ENCODE assay signal across 9 cellular contexts in the genomic region with DNA sequence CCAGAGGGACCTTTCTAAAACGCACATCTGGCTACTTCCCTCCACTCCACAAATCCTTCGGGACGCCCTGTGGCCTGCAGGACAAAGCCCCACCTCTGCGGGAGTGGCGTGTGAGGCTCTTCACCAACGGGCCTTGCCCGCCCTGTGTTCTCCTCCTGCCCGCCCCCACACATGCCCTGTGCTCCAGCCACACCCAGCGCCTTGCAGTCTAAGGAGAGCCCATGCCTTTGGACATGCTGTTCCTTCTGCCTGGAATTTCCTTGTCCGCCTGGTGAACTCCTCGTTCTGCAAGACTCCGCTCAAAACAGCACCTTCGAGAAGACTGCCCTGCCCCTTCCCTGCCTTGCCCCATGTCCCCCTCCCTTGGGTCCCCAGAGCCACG. TPM values are rescaled to one million over a fixed set of nuclear protein-coding genes. Genes with fewer than 3 reads are reported as not detected.
DNase-seq lines count a peak whose midpoint lies in the region; ATAC-seq and TF ChIP-seq lines count a peak whose summit lies in the region.
"Had no signal": no experiment of that assay in that cellular context is flagged by ENCODE, and none has a peak within 500 bp of the region (broad histone marks: within the 10 kb centered on the region; RNA-seq: fewer than 3 reads in every experiment).

No MANE protein-coding gene starts in this region.

- no peak overlapping the region for H3K4me3 ChIP-seq in transverse colon
- H3K4me3 ChIP-seq: uterus had no signal

- CTCF ChIA-PET in activated naive CD4-positive, alpha-beta T cell treated with anti-CD3 and anti-CD28 coated beads for 36 hours (lab: Charles Lee): no interaction called here

- peaks cover 0 to 73% (median 25%) of the 10 kb centered on the region in 4 donors for H3K36me3 ChIP-seq in transverse colon
- H3K36me3 ChIP-seq: uterus had no signal

- TF ChIP-seq CTCF in glutamatergic neuron (IDR thresholded peaks at IDR 0.05; ENCODE audit: partially characterized antibody, unreplicated experiment): no peak
- no peak for TF ChIP-seq CTCF in transverse colon (IDR thresholded peaks at IDR 0.05)

- peak overlapping the region; percentile 41 for H3K27ac Mint-ChIP-seq in activated naive CD4-positive, alpha-beta T cell treated with anti-CD3 and anti-CD28 coated beads, Interleukin-2, amount 50 U/mL, for 24 hours
- H3K27ac Mint-ChIP-seq in activated naive CD4-positive, alpha-beta T cell treated with anti-CD3 and anti-CD28 coated beads for 36 hours: no peak overlapping the region
- peak overlapping the region; percentile 75 for H3K27ac Mint-ChIP-seq in glutamatergic neuron (ENCODE audit: unreplicated experiment)

- peak; percentile 55 for TF ChIP-seq POLR2A in transverse colon (IDR thresholded peaks at IDR 0.05)

- WGBS in transverse colon (ENCODE audit: low coverage in 1 of 2), 2 donors: 39 to 61% methylated on average over 5 to 14 of the region's 14 CpGs

- no peak for DNase-seq in activated naive CD4-positive, alpha-beta T cell treated with anti-CD3 and anti-CD28 coated beads for 36 hours
- DNase-seq in glutamatergic neuron (no peak), transverse colon (peak; percentile 89), KBM-7 (no peak)
- DNase-seq: activated naive CD4-positive, alpha-beta T cell treated with anti-CD3 and anti-CD28 coated beads, Interleukin-2, amount 50 U/mL, for 16 hours; NCI-H1105; uterus had no signal

- ATAC-seq in GM21825 (IDR thresholded peaks at IDR 0.05; ENCODE audit: unreplicated experiment): no peak

- peak overlapping the region; percentile 79 to 83 (median 80) for H3K27ac ChIP-seq in transverse colon
- H3K27ac ChIP-seq: uterus had no signal

- H3K27me3 ChIP-seq in transverse colon: no peaks in the 10 kb centered on the region
- H3K27me3 ChIP-seq: uterus had no signal

- no peak overlapping the region for H3K4me3 Mint-ChIP-seq in activated naive CD4-positive, alpha-beta T cell treated with anti-CD3 and anti-CD28 coated beads, Interleukin-2, amount 50 U/mL, for 24 hours
- H3K4me3 Mint-ChIP-seq in activated naive CD4-positive, alpha-beta T cell treated with anti-CD3 and anti-CD28 coated beads for 36 hours: no peak overlapping the region
- peak overlapping the region; percentile 36 for H3K4me3 Mint-ChIP-seq in glutamatergic neuron (ENCODE audit: unreplicated experiment)

- no peaks in the 10 kb centered on the region for H3K9me3 ChIP-seq in transverse colon
- H3K9me3 ChIP-seq: uterus had no signal

- peaks cover 16% of the 10 kb centered on the region for H3K4me1 Mint-ChIP-seq in activated naive CD4-positive, alpha-beta T cell treated with anti-CD3 and anti-CD28 coated beads, Interleukin-2, amount 50 U/mL, for 24 hours
- peaks cover 17% of the 10 kb centered on the region for H3K4me1 Mint-ChIP-seq in activated naive CD4-positive, alpha-beta T cell treated with anti-CD3 and anti-CD28 coated beads for 36 hours (ENCODE audit: low read depth)
- H3K4me1 Mint-ChIP-seq in glutamatergic neuron (ENCODE audit: low read depth, unreplicated experiment): peaks cover 5% of the 10 kb centered on the region

- TF ChIP-seq EP300 in transverse colon (IDR thresholded peaks at IDR 0.05; ENCODE audit: low read depth): peak; percentile 92

- intact Hi-C loops in activated naive CD4-positive, alpha-beta T cell treated with anti-CD3 and anti-CD28 coated beads for 36 hours (cut with micrococcal nuclease): no loop called here
- intact Hi-C loops in transverse colon (cut with DNase I; ENCODE audit: low total_unique reads): no loop called here

- no peaks in the 10 kb centered on the region for H3K27me3 Mint-ChIP-seq in activated naive CD4-positive, alpha-beta T cell treated with anti-CD3 and anti-CD28 coated beads, Interleukin-2, amount 50 U/mL, for 24 hours
- H3K27me3 Mint-ChIP-seq in activated naive CD4-positive, alpha-beta T cell treated with anti-CD3 and anti-CD28 coated beads for 36 hours (ENCODE audit: low read depth): no peaks in the 10 kb centered on the region
- peaks cover 35% of the 10 kb centered on the region for H3K27me3 Mint-ChIP-seq in glutamatergic neuron (ENCODE audit: unreplicated experiment)

- H3K9me3 Mint-ChIP-seq in activated naive CD4-positive, alpha-beta T cell treated with anti-CD3 and anti-CD28 coated beads, Interleukin-2, amount 50 U/mL, for 24 hours: no peaks in the 10 kb centered on the region
- no peaks in the 10 kb centered on the region for H3K9me3 Mint-ChIP-seq in activated naive CD4-positive, alpha-beta T cell treated with anti-CD3 and anti-CD28 coated beads for 36 hours
- peaks cover 25% of the 10 kb centered on the region for H3K9me3 Mint-ChIP-seq in glutamatergic neuron (ENCODE audit: unreplicated experiment)

- peaks cover 20% of the 10 kb centered on the region for H3K36me3 Mint-ChIP-seq in activated naive CD4-positive, alpha-beta T cell treated with anti-CD3 and anti-CD28 coated beads, Interleukin-2, amount 50 U/mL, for 24 hours
- peaks cover 59% of the 10 kb centered on the region for H3K36me3 Mint-ChIP-seq in activated naive CD4-positive, alpha-beta T cell treated with anti-CD3 and anti-CD28 coated beads for 36 hours (ENCODE audit: low read depth)
- peaks cover 22% of the 10 kb centered on the region for H3K36me3 Mint-ChIP-seq in glutamatergic neuron (ENCODE audit: unreplicated experiment)

- in situ Hi-C loops in transverse colon (cut with MboI; ENCODE audit: low pct_ligation_motif_present in 1 of 4, low pct_unique_long_range_greater_than_20kb in 1 of 4, low sequenced_read_pairs in 3 of 4) (no loop called here), KBM-7 (cut with MboI; ENCODE audit: low pct_unique_long_range_greater_than_20kb, low sequenced_read_pairs) (no loop called here)

- peaks cover 12 to 36% (median 24%) of the 10 kb centered on the region in 4 donors for H3K4me1 ChIP-seq in transverse colon

RNA-seq across cellular contexts. Expression of a gene that starts 7.4 kb away (rescaled TPM):
- 100 to 1,000 TPM; 177 to 189 TPM for total RNA-seq in activated naive CD4-positive, alpha-beta T cell treated with anti-CD3 and anti-CD28 coated beads for 36 hours
- total RNA-seq in glutamatergic neuron (ENCODE audit: unreplicated experiment) (183 TPM), transverse colon (100 to 1,000 TPM; 133 to 433 (median 288) TPM)

RNA-seq across cellular contexts. Expression of a gene that starts 17.2 kb away (rescaled TPM):
- total RNA-seq in activated naive CD4-positive, alpha-beta T cell treated with anti-CD3 and anti-CD28 coated beads for 36 hours: 100 to 1,000 TPM; 607 to 649 TPM
- total RNA-seq in glutamatergic neuron (ENCODE audit: unreplicated experiment): 699 TPM
- total RNA-seq in transverse colon: 1,000 to 10,000 TPM in 2 of 4 donors, 100 to 1,000 TPM in 2; 545 to 3,500 (median 1,361) TPM

RNA-seq across cellular contexts. Expression of a gene that starts 17.7 kb away (rescaled TPM):
- under 1 TPM; 0.12 to 0.17 TPM for total RNA-seq in activated naive CD4-positive, alpha-beta T cell treated with anti-CD3 and anti-CD28 coated beads for 36 hours
- total RNA-seq in glutamatergic neuron (ENCODE audit: unreplicated experiment) (0.39 TPM), transverse colon (not detected)

RNA-seq across cellular contexts. Expression of a gene that starts 28.6 kb away (rescaled TPM):
- total RNA-seq in activated naive CD4-positive, alpha-beta T cell treated with anti-CD3 and anti-CD28 coated beads for 36 hours: not detected
- total RNA-seq in glutamatergic neuron (ENCODE audit: unreplicated experiment) (not detected), transverse colon (not detected)
- total RNA-seq: uterus had no signal

RNA-seq across cellular contexts. Expression of a gene that starts 47.4 kb away (rescaled TPM):
- 1 to 10 TPM; 3.3 to 4.1 TPM for total RNA-seq in activated naive CD4-positive, alpha-beta T cell treated with anti-CD3 and anti-CD28 coated beads for 36 hours
- total RNA-seq in glutamatergic neuron (ENCODE audit: unreplicated experiment) (not detected), transverse colon (1 to 10 TPM in 2 of 4 donors, not detected in 2; 1.6 to 1.9 TPM)
- total RNA-seq: uterus had no signal
